Comparison of ENCODE assay signal across 1 cellular context in the genomic region with DNA sequence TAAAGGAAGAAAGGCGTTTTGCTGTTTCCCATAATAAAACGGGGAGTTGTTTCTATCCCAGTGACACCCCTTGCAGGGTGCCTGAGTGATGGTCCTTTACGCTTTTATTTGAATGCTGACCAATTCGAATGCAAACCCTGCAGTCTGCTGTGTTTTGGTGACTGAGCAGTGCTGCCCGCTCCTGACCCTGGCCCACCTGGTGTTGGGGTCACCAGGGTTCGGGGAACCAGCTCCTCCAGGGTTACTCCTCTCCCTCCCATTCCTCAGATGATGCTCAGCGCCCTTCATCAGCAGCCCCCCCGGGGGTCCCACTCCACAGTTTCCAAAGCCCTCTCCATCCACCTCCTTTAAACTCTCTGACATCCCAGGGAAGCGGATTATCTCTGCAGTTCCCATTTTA.
TF ChIP-seq lines count a peak whose summit lies in the region.

No MANE protein-coding gene starts in this region.

TF ChIP-seq in H1, 55 proteins besides CTCF, POLR2A, EP300 and RAD21:
- TF ChIP-seq ASH2L (IDR thresholded peaks at IDR 0.05; ENCODE audit: low read length) = no peak
- TF ChIP-seq KDM5A (IDR thresholded peaks at IDR 0.05; ENCODE audit: low read length) = no peak
- no peak for TF ChIP-seq SUZ12 (IDR thresholded peaks at IDR 0.05; ENCODE audit: low read length)
- no peak for TF ChIP-seq GABPA (IDR thresholded peaks at IDR 0.05; ENCODE audit: borderline replicate concordance, insufficient read depth, low read length)
- no peak for TF ChIP-seq NANOG (IDR thresholded peaks at IDR 0.05; ENCODE audit: insufficient read depth, low read depth, low read length, poor library complexity, severe bottlenecking)
- no peak for TF ChIP-seq CREB1 (IDR thresholded peaks at IDR 0.05)
- no peak for TF ChIP-seq EZH2 (IDR thresholded peaks at IDR 0.05; ENCODE audit: low read depth, low read length, severe bottlenecking)
- TF ChIP-seq SRF (IDR thresholded peaks at IDR 0.05; ENCODE audit: low read depth, low read length) = no peak
- TF ChIP-seq JUND (IDR thresholded peaks at IDR 0.05; ENCODE audit: low read length) = no peak
- TF ChIP-seq, protein P1, sequence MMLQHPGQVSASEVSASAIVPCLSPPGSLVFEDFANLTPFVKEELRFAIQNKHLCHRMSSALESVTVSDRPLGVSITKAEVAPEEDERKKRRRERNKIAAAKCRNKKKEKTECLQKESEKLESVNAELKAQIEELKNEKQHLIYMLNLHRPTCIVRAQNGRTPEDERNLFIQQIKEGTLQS (IDR thresholded peaks at IDR 0.05; ENCODE audit: insufficient read depth, low read depth, low read length) = no peak
- no peak for TF ChIP-seq CBX5 (IDR thresholded peaks at IDR 0.05; ENCODE audit: low read depth, low read length)
- no peak for TF ChIP-seq RBBP5 (IDR thresholded peaks at IDR 0.05; ENCODE audit: borderline replicate concordance, low read depth, low read length)
- TF ChIP-seq HDAC2 (IDR thresholded peaks at IDR 0.05; ENCODE audit: borderline replicate concordance in 1 of 2, low read depth in 2 of 2, low read length in 2 of 2) = no peak
